1 cellular context compared by ENCODE assay signal in genomic region chr7:116802784-116803183, GRCh38.
TF ChIP-seq lines count a peak whose summit lies in the region.

No MANE protein-coding gene starts in this region.

TF ChIP-seq in IMR-90, 13 proteins besides CTCF, POLR2A, EP300 and RAD21 (continued from another document):
- TF ChIP-seq, protein P1, sequence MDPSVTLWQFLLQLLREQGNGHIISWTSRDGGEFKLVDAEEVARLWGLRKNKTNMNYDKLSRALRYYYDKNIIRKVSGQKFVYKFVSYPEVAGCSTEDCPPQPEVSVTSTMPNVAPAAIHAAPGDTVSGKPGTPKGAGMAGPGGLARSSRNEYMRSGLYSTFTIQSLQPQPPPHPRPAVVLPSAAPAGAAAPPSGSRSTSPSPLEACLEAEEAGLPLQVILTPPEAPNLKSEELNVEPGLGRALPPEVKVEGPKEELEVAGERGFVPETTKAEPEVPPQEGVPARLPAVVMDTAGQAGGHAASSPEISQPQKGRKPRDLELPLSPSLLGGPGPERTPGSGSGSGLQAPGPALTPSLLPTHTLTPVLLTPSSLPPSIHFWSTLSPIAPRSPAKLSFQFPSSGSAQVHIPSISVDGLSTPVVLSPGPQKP (IDR thresholded peaks at IDR 0.05; ENCODE audit: borderline replicate concordance, low read depth, low read length), result no peak
- peak; percentile 31; the same call in 1 of the 2 replicates for TF ChIP-seq MAZ (IDR thresholded peaks at IDR 0.05; ENCODE audit: borderline replicate concordance, low read depth, low read length)
